Comparison of ENCODE assay signal across 11 cellular contexts in genomic region chr19:12940897-12941296, GRCh38. TPM values are rescaled to one million over a fixed set of nuclear protein-coding genes. Genes with fewer than 3 reads are reported as not detected.
A peak's percentile ranks its signal among the peaks of the same experiment; 100 is the strongest.
DNase-seq lines count a peak whose midpoint lies in the region; FAIRE-seq and TF ChIP-seq lines count a peak whose summit lies in the region.
"Had no signal": no experiment of that assay in that cellular context is flagged by ENCODE, and none has a peak within 500 bp of the region (broad histone marks: within the 10 kb centered on the region; RNA-seq: fewer than 3 reads in every experiment).

No MANE protein-coding gene starts in this region.

- WGBS in mesendoderm (ENCODE audit: extremely low coverage, insufficient coverage, low lambda C conversion rate) = no CpG with 5 or more reads among the region's 2 CpGs
- WGBS in small intestine, 3 donors = 75 to 83% (median 75%) methylated on average over 2 of the region's 2 CpGs

- TF ChIP-seq CTCF in AG10803 (conservative IDR thresholded peaks at IDR 0.05; ENCODE audit: low read length) = no peak
- TF ChIP-seq CTCF in HFF-Myc (IDR thresholded peaks at IDR 0.05; ENCODE audit: low read depth, low read length, missing control alignments) = no peak

- H2BK5ac ChIP-seq in mesendoderm (ENCODE audit: low read length) = no peak overlapping the region

- no peak overlapping the region for H4K5ac ChIP-seq in mesendoderm (ENCODE audit: low read length)

- H3K4ac ChIP-seq in mesendoderm (ENCODE audit: low read depth, low read length) = no peak overlapping the region

- H3K56ac ChIP-seq in mesendoderm (ENCODE audit: low read length) = peak overlapping the region; percentile 3

- H3K9ac ChIP-seq in adipocyte (ENCODE audit: low read length) (peak overlapping the region; percentile 99), mesendoderm (ENCODE audit: low read length) (peak overlapping the region; percentile 98)

- H3K27ac ChIP-seq in mesendoderm (ENCODE audit: low read depth, low read length) = no peak overlapping the region
- peak overlapping the region in 1 of 2 donors; percentile 44 for H3K27ac ChIP-seq in small intestine (ENCODE audit: low read depth in 1 of 2, low read length in 1 of 2)

- H3K4me3 ChIP-seq in AG10803 (ENCODE audit: low read length) (peak overlapping the region; percentile 96), HFF-Myc (replicated peaks; ENCODE audit: low read depth, low read length) (peak overlapping the region; percentile 89), adipocyte (ENCODE audit: low read length) (peak overlapping the region; percentile 97), mesendoderm (ENCODE audit: low read length) (no peak overlapping the region), small intestine (ENCODE audit: low read depth in 1 of 2, low read length in 2 of 2) (peak overlapping the region in 1 of 2 donors; percentile 95)

- no peak overlapping the region for H2BK15ac ChIP-seq in mesendoderm (replicated peaks; ENCODE audit: low read depth)

- H4K8ac ChIP-seq in mesendoderm (ENCODE audit: low read depth, low read length) = no peak overlapping the region

- H3K4me2 ChIP-seq in mesendoderm (ENCODE audit: low read length) = no peak overlapping the region

- peaks cover 59% of the 10 kb centered on the region for H3K36me3 ChIP-seq in adipocyte (ENCODE audit: control insufficient read depth, insufficient read depth, low read length, severe bottlenecking)
- peaks cover 19% of the 10 kb centered on the region for H3K36me3 ChIP-seq in mesendoderm (ENCODE audit: control insufficient read depth, insufficient read depth, low read length)
- peaks cover 15 to 18% of the 10 kb centered on the region in 2 donors for H3K36me3 ChIP-seq in small intestine (ENCODE audit: control insufficient read depth in 2 of 2, insufficient read depth in 2 of 2, low read length in 2 of 2)

- DNase-seq in AG10803 (ENCODE audit: low read depth) = no peak
- DNase-seq in HFF-Myc (ENCODE audit: extremely low read depth, low read depth) = no peak
- no peak for DNase-seq in adipocyte (ENCODE audit: low read depth)
- DNase-seq in mesendoderm = no peak
- DNase-seq in GM19240 (ENCODE audit: insufficient read length, low spot score) = no peak
- no peak for DNase-seq in activated gamma-delta T cell (lab: John Stamatoyannopoulos, UW)
- no peak for DNase-seq in small intestine
- no peak for DNase-seq in SK-N-DZ (ENCODE audit: low spot score)
- DNase-seq: central memory CD4-positive, alpha-beta T cell; KG1; left cardiac atrium had no signal

- H3K27me3 ChIP-seq in adipocyte (replicated peaks; ENCODE audit: control insufficient read depth, insufficient read depth, low read length) (no peaks in the 10 kb centered on the region), mesendoderm (ENCODE audit: insufficient read depth, low read length, poor library complexity) (no peaks in the 10 kb centered on the region), small intestine (ENCODE audit: control insufficient read depth in 2 of 2, insufficient read depth in 2 of 2, low read length in 2 of 2) (no peaks in the 10 kb centered on the region)

- peaks cover 17% of the 10 kb centered on the region for H3K79me1 ChIP-seq in mesendoderm (ENCODE audit: low read length)

- H3K79me2 ChIP-seq in mesendoderm (ENCODE audit: control insufficient read depth, insufficient read depth, low read length) = peaks cover 26% of the 10 kb centered on the region

- no peak overlapping the region for H2AK5ac ChIP-seq in mesendoderm (ENCODE audit: low read length)

- no peak overlapping the region for H3K18ac ChIP-seq in mesendoderm (ENCODE audit: low read length)

- no peak for FAIRE-seq in small intestine (lab: Jason Lieb, UNC)

- H2BK120ac ChIP-seq in mesendoderm (ENCODE audit: low read depth, low read length) = no peak overlapping the region

- no peak overlapping the region for H3K23ac ChIP-seq in mesendoderm (ENCODE audit: low read length)

- H3K9me3 ChIP-seq in adipocyte (ENCODE audit: control insufficient read depth, low read length) (no peaks in the 10 kb centered on the region), small intestine (ENCODE audit: control insufficient read depth, low read depth) (no peaks in the 10 kb centered on the region)

- H3K4me1 ChIP-seq in adipocyte (ENCODE audit: control insufficient read depth, insufficient read depth, low read length) (peaks cover 34% of the 10 kb centered on the region), mesendoderm (ENCODE audit: control insufficient read depth, low read depth, low read length) (peaks cover 2% of the 10 kb centered on the region), small intestine (ENCODE audit: control insufficient read depth in 2 of 2, insufficient read depth in 1 of 2, low read depth in 1 of 2, low read length in 1 of 2) (peaks cover 2 to 7% of the 10 kb centered on the region in 2 donors)

RNA-seq across cellular contexts. Expression of gene CALR, which starts 2.5 kb away (rescaled TPM):
- polyA plus RNA-seq in mesendoderm (2013, experiment 1 of 2) = 708 TPM
- 707 TPM for polyA plus RNA-seq in mesendoderm (2013, experiment 2 of 2)
- 100 to 1,000 TPM; 117 to 696 (median 173) TPM for polyA plus RNA-seq in small intestine
- 519 and 594 TPM in 2 replicates for polyA plus RNA-seq in SK-N-DZ (2014; cell fraction: cytosol; rRNA removed)
- polyA plus RNA-seq in SK-N-DZ (2014; cell fraction: nucleus; rRNA removed) = 267 and 339 TPM in 2 replicates

RNA-seq across cellular contexts. Expression of gene RAD23A, which starts 4.8 kb away (rescaled TPM):
- polyA plus RNA-seq in mesendoderm (2013, experiment 1 of 2) = 84.9 TPM
- 85.2 TPM for polyA plus RNA-seq in mesendoderm (2013, experiment 2 of 2)
- 100 to 1,000 TPM in 1 of 3 donors, 10 to 100 TPM in 2; 93.0 to 114 (median 98.9) TPM for polyA plus RNA-seq in small intestine
- polyA plus RNA-seq in SK-N-DZ (2014; cell fraction: cytosol; rRNA removed) = 103 and 107 TPM in 2 replicates
- polyA plus RNA-seq in SK-N-DZ (2014; cell fraction: nucleus; rRNA removed) = 122 and 155 TPM in 2 replicates

RNA-seq across cellular contexts. Expression of gene FARSA, which starts 7.4 kb away (rescaled TPM):
- 77.3 TPM for polyA plus RNA-seq in mesendoderm (2013, experiment 1 of 2)
- polyA plus RNA-seq in mesendoderm (2013, experiment 2 of 2) = 81.0 TPM
- 10 to 100 TPM; 32.4 to 74.4 (median 36.0) TPM for polyA plus RNA-seq in small intestine
- 81.9 and 107 TPM in 2 replicates for polyA plus RNA-seq in SK-N-DZ (2014; cell fraction: cytosol; rRNA removed)
- polyA plus RNA-seq in SK-N-DZ (2014; cell fraction: nucleus; rRNA removed) = 73.3 and 79.5 TPM in 2 replicates

RNA-seq across cellular contexts. Expression of gene GADD45GIP1, which starts 16.1 kb away (rescaled TPM):
- 64.6 TPM for polyA plus RNA-seq in mesendoderm (2013, experiment 1 of 2)
- polyA plus RNA-seq in mesendoderm (2013, experiment 2 of 2) = 65.6 TPM
- 10 to 100 TPM; 32.3 to 42.2 (median 40.0) TPM for polyA plus RNA-seq in small intestine
- 33.3 and 37.3 TPM in 2 replicates for polyA plus RNA-seq in SK-N-DZ (2014; cell fraction: cytosol; rRNA removed)
- polyA plus RNA-seq in SK-N-DZ (2014; cell fraction: nucleus; rRNA removed) = 18.4 and 25.6 TPM in 2 replicates

RNA-seq across cellular contexts. Expression of gene SYCE2, which starts 21.8 kb away (rescaled TPM):
- 0.49 TPM for polyA plus RNA-seq in mesendoderm (2013, experiment 1 of 2)
- polyA plus RNA-seq in mesendoderm (2013, experiment 2 of 2) = 0.46 TPM
- under 1 TPM in 1 of 3 donors, not detected in 2; 0.18 TPM for polyA plus RNA-seq in small intestine
- polyA plus RNA-seq in SK-N-DZ (2014; cell fraction: cytosol; rRNA removed) = 0.22 and 0.53 TPM in 2 replicates
- 0.75 and 1.5 TPM in 2 replicates for polyA plus RNA-seq in SK-N-DZ (2014; cell fraction: nucleus; rRNA removed)
